ENCODE assay signal across 28 cellular contexts in the genomic region with DNA sequence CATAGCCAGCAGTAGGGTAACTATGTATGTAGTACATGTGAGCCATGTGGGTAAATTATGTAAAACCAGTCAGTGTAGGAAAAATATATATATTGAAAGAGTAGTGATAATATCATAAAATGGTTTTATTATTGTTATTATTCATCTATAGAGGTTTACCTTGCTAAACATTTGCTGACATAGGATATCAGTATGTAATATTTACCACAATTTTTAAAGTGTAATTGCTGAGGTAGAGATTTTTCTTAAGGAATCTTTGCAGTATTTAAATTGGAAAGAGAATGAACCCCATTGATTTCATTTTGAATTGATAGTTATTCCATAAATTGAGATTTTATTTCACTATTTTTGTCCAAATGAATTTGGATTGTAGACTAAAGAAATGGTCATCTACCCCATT.
"Had no signal": no experiment of that assay in that cellular context is flagged by ENCODE, and none has a peak within 500 bp of the region (broad histone marks: within the 10 kb centered on the region; RNA-seq: fewer than 3 reads in every experiment).

No MANE protein-coding gene starts in this region.

- ATAC-seq: effector memory CD8-positive, alpha-beta T cell; esophagus mucosa; gastrocnemius medialis; heart right ventricle; left cardiac atrium; left lung; left ventricle myocardium superior; lower lobe of right lung; mucosa of descending colon; naive thymus-derived CD8-positive, alpha-beta T cell had no signal

- H3K9me3 ChIP-seq: esophagus squamous epithelium, gastrocnemius medialis, heart right ventricle, left lung, lower lobe of right lung, mucosa of descending colon had no signal

- H3K4me3 ChIP-seq: esophagus squamous epithelium, gastrocnemius medialis, heart right ventricle, left lung, lower lobe of right lung, mucosa of descending colon had no signal

- H3K36me3 ChIP-seq: esophagus squamous epithelium, gastrocnemius medialis, heart right ventricle, left lung, lower lobe of right lung had no signal

- FAIRE-seq: endometrium, islet of Langerhans, keratinocyte had no signal

- H3K27ac Mint-ChIP-seq: dendritic cell treated with granulocyte-macrophage colony-stimulating factor and Interleukin-4, amounts not matched to agents 40 ng/mL and 50 ng/mL, for 4 days; endodermal cell; mesothelial cell of epicardium; naive B cell; naive thymus-derived CD8-positive, alpha-beta T cell had no signal

- DNase-seq: cortex of kidney; effector CD8-positive, alpha-beta T cell; effector memory CD8-positive, alpha-beta T cell; endodermal cell; erythroblast; esophagus squamous epithelium; foreskin fibroblast; foreskin melanocyte; gastrocnemius medialis; glutamatergic neuron; head of caudate nucleus; heart right ventricle; hippocampal formation; left cardiac atrium; left lung; left ventricle myocardium superior; lower lobe of right lung; mesenchymal stem cell; mucosa of descending colon; naive B cell; naive thymus-derived CD8-positive, alpha-beta T cell had no signal

- H3K27ac ChIP-seq: epithelial cell of prostate, esophagus squamous epithelium, gastrocnemius medialis, heart right ventricle, left lung, lower lobe of right lung had no signal

- H3K27me3 Mint-ChIP-seq: dendritic cell treated with granulocyte-macrophage colony-stimulating factor and Interleukin-4, amounts not matched to agents 40 ng/mL and 50 ng/mL, for 4 days; effector memory CD8-positive, alpha-beta T cell; naive B cell; naive thymus-derived CD8-positive, alpha-beta T cell had no signal

- H3K4me3 Mint-ChIP-seq: dendritic cell treated with granulocyte-macrophage colony-stimulating factor and Interleukin-4, amounts not matched to agents 40 ng/mL and 50 ng/mL, for 4 days; effector memory CD8-positive, alpha-beta T cell; endodermal cell; mesothelial cell of epicardium had no signal

- H3K9me3 Mint-ChIP-seq: dendritic cell treated with granulocyte-macrophage colony-stimulating factor and Interleukin-4, amounts not matched to agents 40 ng/mL and 50 ng/mL, for 4 days; effector memory CD8-positive, alpha-beta T cell; mesothelial cell of epicardium; naive B cell had no signal

- H3K27me3 ChIP-seq: esophagus squamous epithelium, gastrocnemius medialis, heart right ventricle, left lung had no signal
